ENCODE assay signal across 10 cellular contexts in genomic region chr16:62190426-62190825, GRCh38.
DNase-seq lines count a peak whose midpoint lies in the region; ATAC-seq, FAIRE-seq and TF ChIP-seq lines count a peak whose summit lies in the region.
"Had no signal": no experiment of that assay in that cellular context is flagged by ENCODE, and none has a peak within 500 bp of the region (broad histone marks: within the 10 kb centered on the region; RNA-seq: fewer than 3 reads in every experiment).

No MANE protein-coding gene starts in this region.

- H3K27ac ChIP-seq in RWPE2 (ENCODE audit: poor library complexity, severe bottlenecking) (no peak overlapping the region), body of pancreas (no peak overlapping the region)

- 35 to 49% methylated on average over 2 of the region's 2 CpGs for WGBS in body of pancreas, 2 donors

- H3K36me3 ChIP-seq in RWPE2 (ENCODE audit: low read depth) (no peaks in the 10 kb centered on the region), body of pancreas (replicated peaks in 1 of 2; ENCODE audit: insufficient read depth in 1 of 2, low read depth in 2 of 2) (no peaks in the 10 kb centered on the region)

- intact Hi-C loops in body of pancreas (cut with DNase I) = no loop called here

- H3K4me3 ChIP-seq in RWPE2 (ENCODE audit: severe bottlenecking) (no peak overlapping the region), body of pancreas (no peak overlapping the region)

- TF ChIP-seq POLR2A in body of pancreas (IDR thresholded peaks at IDR 0.05) = no peak

- DNase-seq in GM13977 (ENCODE audit: low spot score) (no peak), RWPE2 (ENCODE audit: low spot score) (no peak), iPS DF 19.7 (ENCODE audit: low read depth, low spot score) (peak; percentile 12), GOT3 (lab: John Stamatoyannopoulos, UW) (no peak), body of pancreas (no peak)
- DNase-seq in activated CD4-positive, alpha-beta T cell treated with anti-CD3 and anti-CD28 coated beads, Interleukin-2, amount 50 U/mL, for 4 hours = no peak
- DNase-seq: NCI-H2081 treated with DMSO at 0.1 percent for 48 hours had no signal

- peak; percentile 33 for TF ChIP-seq CTCF in GM13977 (IDR thresholded peaks at IDR 0.05; ENCODE audit: extremely low read depth, insufficient read depth, missing control alignments)
- TF ChIP-seq CTCF in RWPE2 (IDR thresholded peaks at IDR 0.05; ENCODE audit: poor library complexity, severe bottlenecking) = peak; percentile 66
- peak in 2 of 7 experiments; percentile 12 to 26 for TF ChIP-seq CTCF in body of pancreas (IDR thresholded peaks at IDR 0.05)

- ATAC-seq in RWPE2 (ENCODE audit: low read depth) (peak; percentile 48; the same call in 1 of the 3 replicates), HG02759 (IDR thresholded peaks at IDR 0.05; ENCODE audit: unreplicated experiment) (no peak), body of pancreas (no peak)

- FAIRE-seq in A204.1 (lab: Jason Lieb, UNC) = peak; percentile 16
- FAIRE-seq: endothelial cell of umbilical vein had no signal

- H3K4me1 ChIP-seq in RWPE2 (ENCODE audit: insufficient read depth, poor library complexity, severe bottlenecking) (no peaks in the 10 kb centered on the region), body of pancreas (no peaks in the 10 kb centered on the region)

- H3K27me3 ChIP-seq in RWPE2 (ENCODE audit: insufficient read depth, poor library complexity, severe bottlenecking) (peaks cover 6% of the 10 kb centered on the region), body of pancreas (no peaks in the 10 kb centered on the region)

- no peaks in the 10 kb centered on the region for H3K9me3 ChIP-seq in RWPE2 (ENCODE audit: severe bottlenecking)
- no peaks in the 10 kb centered on the region for H3K9me3 ChIP-seq in body of pancreas

- in situ Hi-C loops in GM13977 (cut with MboI; ENCODE audit: low pct_unique_long_range_greater_than_20kb, low sequenced_read_pairs, unreplicated experiment) = no loop called here
